1 cellular context compared by ENCODE assay signal in genomic region chr2:99490088-99491065, GRCh38.
TF ChIP-seq lines count a peak whose summit lies in the region.

No MANE protein-coding gene starts in this region.

TF ChIP-seq in HepG2, 621 proteins besides CTCF, POLR2A, EP300 and RAD21 (continued from another document and continues in another):
- no peak for TF ChIP-seq GLMP (CRISPR knock-in tag; IDR thresholded peaks at IDR 0.05; ENCODE audit: borderline replicate concordance)
- TF ChIP-seq SATB2 (CRISPR knock-in tag; IDR thresholded peaks at IDR 0.05): no peak
- no peak; the same call in 1 of the 2 replicates for TF ChIP-seq ARID3A (IDR thresholded peaks at IDR 0.05; ENCODE audit: low read depth, low read length)
- 0 out of 2 replicates have a peak, but pooled peaks have one; percentile 62 for TF ChIP-seq PAX8 (CRISPR knock-in tag; IDR thresholded peaks at IDR 0.05; ENCODE audit: borderline replicate concordance)
- no peak for TF ChIP-seq NR3C1 (CRISPR knock-in tag; IDR thresholded peaks at IDR 0.05)
- TF ChIP-seq EED (CRISPR knock-in tag; IDR thresholded peaks at IDR 0.05): peak; percentile 98
- no peak for TF ChIP-seq SNAPC2 (CRISPR knock-in tag; IDR thresholded peaks at IDR 0.05)
- 0 out of 2 replicates have a peak, but pooled peaks have one; percentile 24 for TF ChIP-seq CHD2 (IDR thresholded peaks at IDR 0.05; ENCODE audit: low read depth, low read length)
- peak; percentile 74; the same call in 1 of the 2 replicates for TF ChIP-seq IRX3 (CRISPR knock-in tag; IDR thresholded peaks at IDR 0.05; ENCODE audit: borderline replicate concordance, low read depth)
- TF ChIP-seq NCOR1 (IDR thresholded peaks at IDR 0.05; ENCODE audit: borderline replicate concordance, low read length): peak; percentile 60; the same call in 1 of the 2 replicates
- TF ChIP-seq ZNF513 (CRISPR knock-in tag; conservative IDR thresholded peaks at IDR 0.05): no peak
- peak; percentile 66; the same call in 1 of the 2 replicates for TF ChIP-seq U2AF2 (IDR thresholded peaks at IDR 0.05; ENCODE audit: low read depth, low read length)
- TF ChIP-seq CHCHD3 (CRISPR knock-in tag; IDR thresholded peaks at IDR 0.05): no peak
- TF ChIP-seq CBX5 (CRISPR knock-in tag; IDR thresholded peaks at IDR 0.05; ENCODE audit: borderline replicate concordance): no peak; the same call in 1 of the 2 replicates
- peak; percentile 77 for TF ChIP-seq DMAP1 (CRISPR knock-in tag; IDR thresholded peaks at IDR 0.05)
- TF ChIP-seq ZNF275 (CRISPR knock-in tag; IDR thresholded peaks at IDR 0.05; ENCODE audit: borderline replicate concordance): no peak
- peak; percentile 95 for TF ChIP-seq POGK (CRISPR knock-in tag; conservative IDR thresholded peaks at IDR 0.05)
- TF ChIP-seq JUND (CRISPR knock-in tag; IDR thresholded peaks at IDR 0.05): no peak; the same call in 1 of the 2 replicates
- TF ChIP-seq TRIM24 (CRISPR knock-in tag; IDR thresholded peaks at IDR 0.05): no peak
- TF ChIP-seq ZNF670 (CRISPR knock-in tag; IDR thresholded peaks at IDR 0.05; ENCODE audit: borderline replicate concordance): no peak; the same call in 1 of the 2 replicates
- TF ChIP-seq ZNF263 (CRISPR knock-in tag; IDR thresholded peaks at IDR 0.05): 0 out of 2 replicates have a peak, but pooled peaks have one; percentile 34
- TF ChIP-seq DDIT3 (CRISPR knock-in tag; IDR thresholded peaks at IDR 0.05): no peak
- peak; percentile 37; the same call in 1 of the 2 replicates for TF ChIP-seq CEBPG (CRISPR knock-in tag; IDR thresholded peaks at IDR 0.05)
- no peak; the same call in 1 of the 2 replicates for TF ChIP-seq PRDM4 (CRISPR knock-in tag; IDR thresholded peaks at IDR 0.05; ENCODE audit: borderline replicate concordance)
- TF ChIP-seq XBP1 (CRISPR knock-in tag; IDR thresholded peaks at IDR 0.05): no peak
- no peak for TF ChIP-seq SRSF4 (IDR thresholded peaks at IDR 0.05; ENCODE audit: low read depth, low read length, poor library complexity, severe bottlenecking)
- no peak for TF ChIP-seq RERE (CRISPR knock-in tag; IDR thresholded peaks at IDR 0.05; ENCODE audit: low read depth)
- TF ChIP-seq HMGXB3 (CRISPR knock-in tag; IDR thresholded peaks at IDR 0.05; ENCODE audit: borderline replicate concordance): no peak
- peak; percentile 76 for TF ChIP-seq GATAD2A (CRISPR knock-in tag; IDR thresholded peaks at IDR 0.05)
- TF ChIP-seq ZBTB25 (CRISPR knock-in tag; IDR thresholded peaks at IDR 0.05): peak; percentile 81; the same call in 1 of the 2 replicates
- TF ChIP-seq ZNF256 (CRISPR knock-in tag; conservative IDR thresholded peaks at IDR 0.05): no peak
- 0 out of 2 replicates have a peak, but pooled peaks have one; percentile 47 for TF ChIP-seq KDM1A (CRISPR knock-in tag; IDR thresholded peaks at IDR 0.05)
- peak; percentile 25; the same call in 1 of the 2 replicates for TF ChIP-seq ZFP1 (CRISPR knock-in tag; IDR thresholded peaks at IDR 0.05)
- TF ChIP-seq GFI1 (CRISPR knock-in tag; IDR thresholded peaks at IDR 0.05; ENCODE audit: borderline replicate concordance): peak; percentile 46; the same call in 1 of the 2 replicates
